In the genomic region with DNA sequence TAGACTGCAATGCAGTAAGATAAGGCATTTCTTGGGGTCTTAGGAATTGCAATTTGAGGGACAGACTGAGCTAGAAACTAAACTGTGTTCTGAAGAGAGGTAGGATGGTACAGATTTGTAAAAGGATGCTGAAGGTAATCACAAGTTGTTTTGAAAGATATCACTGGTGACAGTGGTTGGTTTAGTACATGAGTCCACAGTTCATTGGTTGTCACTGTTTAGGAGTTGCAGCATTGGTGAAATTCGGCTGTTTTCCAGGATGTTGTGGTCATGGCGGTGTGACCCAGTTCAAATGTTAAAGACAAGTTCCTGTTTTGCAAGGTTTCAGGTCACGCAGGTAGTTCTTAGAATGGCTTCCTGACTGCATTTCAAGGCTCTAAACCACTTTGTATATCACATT, we compare ENCODE assay signal across 8 cellular contexts.
DNase-seq lines count a peak whose midpoint lies in the region; ATAC-seq and TF ChIP-seq lines count a peak whose summit lies in the region.

No MANE protein-coding gene starts in this region.

- no peak for TF ChIP-seq CTCF in mesothelial cell of epicardium (IDR thresholded peaks at IDR 0.05; ENCODE audit: unreplicated experiment)

- no peak overlapping the region for H3K4me3 Mint-ChIP-seq in mesothelial cell of epicardium

- H3K27ac Mint-ChIP-seq in mesothelial cell of epicardium, result no peak overlapping the region

- no peaks in the 10 kb centered on the region for H3K9me3 Mint-ChIP-seq in mesothelial cell of epicardium

- intact Hi-C loops in left cardiac atrium (cut with DNase I) (no loop called here), Right ventricle myocardium inferior (cut with DNase I) (no loop called here)

- ATAC-seq in left cardiac atrium, result peak; percentile 22 to 57
- ATAC-seq in Right ventricle myocardium inferior, result no peak
- ATAC-seq in HG03571 (IDR thresholded peaks at IDR 0.05; ENCODE audit: unreplicated experiment), result peak; percentile 98

- no peaks in the 10 kb centered on the region for H3K27me3 Mint-ChIP-seq in mesothelial cell of epicardium (ENCODE audit: low read depth)

- no peaks in the 10 kb centered on the region for H3K4me1 Mint-ChIP-seq in mesothelial cell of epicardium

- DNase-seq in left cardiac atrium, result no peak
- DNase-seq in Right ventricle myocardium inferior (ENCODE audit: missing footprints), result no peak
- peak; percentile 32 for DNase-seq in activated T-cell treated with anti-CD3 and anti-CD28 coated beads for 1 hour (ENCODE audit: low read depth)
- peak; percentile 57 for DNase-seq in stimulated activated CD4-positive, alpha-beta T cell treated with anti-CD3 and anti-CD28 coated beads, Interleukin-1b, Interleukin-23, amount 100 ng/mL, for 48 hours
- no peak for DNase-seq in NCI-H2107 treated with DMSO at 0.1 percent for 48 hours (lab: John Stamatoyannopoulos, UW; ENCODE audit: unreplicated experiment)
- DNase-seq in mesothelial cell of epicardium (ENCODE audit: low spot score in 2 of 2, unreplicated experiment in 2 of 2), result no peak
- DNase-seq in NCI-H128 (lab: John Stamatoyannopoulos, UW; ENCODE audit: unreplicated experiment), result no peak

- no peaks in the 10 kb centered on the region for H3K36me3 Mint-ChIP-seq in mesothelial cell of epicardium

Comparison
In these comparisons a context has a peak if more than half of its experiments do, and no peak if none do; other contexts are left out.
1. DNase-seq: peak in activated T-cell treated with anti-CD3 and anti-CD28 coated beads for 1 hour (single experiment) and stimulated activated CD4-positive, alpha-beta T cell treated with anti-CD3 and anti-CD28 coated beads, Interleukin-1b, Interleukin-23, amount 100 ng/mL, for 48 hours (single experiment); none in left cardiac atrium (single experiment), Right ventricle myocardium inferior (single experiment), NCI-H2107 treated with DMSO at 0.1 percent for 48 hours (single experiment), mesothelial cell of epicardium (0 of 2) and NCI-H128 (single experiment).